Comparison of ENCODE assay signal across 8 cellular contexts in genomic region chr20:2840138-2840966, GRCh38. TPM values are rescaled to one million over a fixed set of nuclear protein-coding genes. Genes with fewer than 3 reads are reported as not detected.
DNase-seq lines count a peak whose midpoint lies in the region; ATAC-seq lines count a peak whose summit lies in the region.

A gene with protein sequence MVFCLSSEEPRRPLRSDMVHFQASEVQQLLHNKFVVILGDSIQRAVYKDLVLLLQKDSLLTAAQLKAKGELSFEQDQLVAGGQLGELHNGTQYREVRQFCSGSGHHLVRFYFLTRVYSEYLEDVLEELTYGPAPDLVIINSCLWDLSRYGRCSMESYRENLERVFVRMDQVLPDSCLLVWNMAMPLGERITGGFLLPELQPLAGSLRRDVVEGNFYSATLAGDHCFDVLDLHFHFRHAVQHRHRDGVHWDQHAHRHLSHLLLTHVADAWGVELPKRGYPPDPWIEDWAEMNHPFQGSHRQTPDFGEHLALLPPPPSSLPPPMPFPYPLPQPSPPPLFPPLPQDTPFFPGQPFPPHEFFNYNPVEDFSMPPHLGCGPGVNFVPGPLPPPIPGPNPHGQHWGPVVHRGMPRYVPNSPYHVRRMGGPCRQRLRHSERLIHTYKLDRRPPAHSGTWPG (minus strand): TSS chr20:2840655. CDS start chr20:2839912, 743 bp downstream.
TSS of gene VPS16 (plus strand) at chr20:2840745. CDS start at chr20:2840775, 30 bp downstream.

- peak within 1 kb of the TSS; percentile 76 to 78 for H3K27ac Mint-ChIP-seq in effector memory CD8-positive, alpha-beta T cell

- H3K4me1 ChIP-seq in mesenchymal stem cell (ENCODE audit: control insufficient read depth, insufficient read depth, low read depth, low read length) = peaks cover 15% of the 10 kb centered on the region

- peak; percentile 98 for ATAC-seq in GM19372 (IDR thresholded peaks at IDR 0.05; ENCODE audit: low read depth, unreplicated experiment)
- peak; percentile 94 for ATAC-seq in HG03521 (IDR thresholded peaks at IDR 0.05; ENCODE audit: unreplicated experiment)
- ATAC-seq in effector memory CD8-positive, alpha-beta T cell (replicated peaks) = peak; percentile 98

- no peaks in the 10 kb centered on the region for H3K9me3 Mint-ChIP-seq in effector memory CD8-positive, alpha-beta T cell

- peak within 1 kb of the TSS; percentile 66 for H3K27ac ChIP-seq in mesenchymal stem cell (ENCODE audit: low read length, poor library complexity, severe bottlenecking)

- H3K4me2 ChIP-seq in mesenchymal stem cell (ENCODE audit: low read length, poor library complexity, severe bottlenecking) = peak within 1 kb of the TSS; percentile 62

- H2AFZ ChIP-seq in mesenchymal stem cell (ENCODE audit: low read depth, low read length) = peak within 1 kb of the TSS; percentile 99

- H3K14ac ChIP-seq in mesenchymal stem cell (ENCODE audit: low read length in 2 of 2) = peak within 1 kb of the TSS in 1 of 2 experiments; percentile 63

- no peak within 1 kb of the TSS for H3K23ac ChIP-seq in mesenchymal stem cell (ENCODE audit: low read length in 2 of 2)

- peak within 1 kb of the TSS; percentile 76 to 87 for H3K4me3 Mint-ChIP-seq in effector memory CD8-positive, alpha-beta T cell

- H3K9me3 ChIP-seq in mesenchymal stem cell (ENCODE audit: control insufficient read depth, low read length) = no peaks in the 10 kb centered on the region

- H2AK5ac ChIP-seq in mesenchymal stem cell (ENCODE audit: low read length, severe bottlenecking) = peak within 1 kb of the TSS; percentile 65

- H4K91ac ChIP-seq in mesenchymal stem cell (ENCODE audit: low read length) = peak within 1 kb of the TSS; percentile 99

- 10% methylated on average over 86 of the region's 98 CpGs for WGBS in mesenchymal stem cell

- H3K27me3 ChIP-seq in mesenchymal stem cell (ENCODE audit: control insufficient read depth in 1 of 2, insufficient read depth in 1 of 2, low read length in 2 of 2) = no peaks in the 10 kb centered on the region

- H4K8ac ChIP-seq in mesenchymal stem cell (ENCODE audit: low read length) = peak within 1 kb of the TSS; percentile 100

- peak within 1 kb of the TSS; percentile 94 to 100 for H3K4ac ChIP-seq in mesenchymal stem cell (ENCODE audit: low read depth in 1 of 2, low read length in 2 of 2)

- DNase-seq in CD1c-positive myeloid dendritic cell (ENCODE audit: extremely low spot score) = peak; percentile 93
- peak; percentile 31 for DNase-seq in NK-92 (lab: John Stamatoyannopoulos, UW; ENCODE audit: unreplicated experiment)
- peak; percentile 98 for DNase-seq in activated CD8-positive, alpha-beta memory T cell treated with anti-CD3 and anti-CD28 coated beads for 24 hours
- peak; percentile 83 to 90 (median 88) for DNase-seq in effector memory CD8-positive, alpha-beta T cell
- DNase-seq in mesenchymal stem cell = peak; percentile 88
- DNase-seq in stimulated activated CD8-positive, alpha-beta memory T cell treated with anti-CD3 and anti-CD28 coated beads, Interleukin-12 subunit alpha, Interleukin-12 subunit beta, amount 100 ng/mL, for 4 hours (ENCODE audit: low read depth) = peak; percentile 85

- H3K18ac ChIP-seq in mesenchymal stem cell (ENCODE audit: low read depth in 1 of 2, low read length in 2 of 2) = peak within 1 kb of the TSS; percentile 95 to 100

- H2BK120ac ChIP-seq in mesenchymal stem cell (ENCODE audit: low read depth, low read length) = peak within 1 kb of the TSS; percentile 86

- peak within 1 kb of the TSS; percentile 81 for H2BK5ac ChIP-seq in mesenchymal stem cell (ENCODE audit: low read depth, low read length, poor library complexity, severe bottlenecking)

- peak within 1 kb of the TSS; percentile 92 for H3K9ac ChIP-seq in mesenchymal stem cell (ENCODE audit: low read length)

- H2BK15ac ChIP-seq in mesenchymal stem cell (ENCODE audit: low read depth, poor library complexity, severe bottlenecking) = peak within 1 kb of the TSS; percentile 93

- H3K27me3 Mint-ChIP-seq in effector memory CD8-positive, alpha-beta T cell = no peaks in the 10 kb centered on the region

- H3K79me1 ChIP-seq in mesenchymal stem cell (replicated peaks; ENCODE audit: low read length, poor library complexity, severe bottlenecking) = peaks cover 39% of the 10 kb centered on the region

- peak within 1 kb of the TSS; percentile 16 to 63 for H2BK12ac ChIP-seq in mesenchymal stem cell (ENCODE audit: low read length in 2 of 2)

- peaks cover 32 to 53% of the 10 kb centered on the region in 2 experiments for H3K36me3 ChIP-seq in mesenchymal stem cell (ENCODE audit: control insufficient read depth in 1 of 2, insufficient read depth in 2 of 2, low read depth in 1 of 2, low read length in 2 of 2)

- H3K4me3 ChIP-seq in mesenchymal stem cell (ENCODE audit: insufficient read depth in 1 of 2, low read depth in 1 of 2, low read length in 2 of 2) = peak within 1 kb of the TSS; percentile 88 to 92

- peaks cover 7% of the 10 kb centered on the region for H3K36me3 Mint-ChIP-seq in effector memory CD8-positive, alpha-beta T cell (ENCODE audit: insufficient read depth)

- H3K4me1 Mint-ChIP-seq in effector memory CD8-positive, alpha-beta T cell (ENCODE audit: low read depth in 2 of 2) = peaks cover 20 to 42% of the 10 kb centered on the region in 2 donors

RNA-seq across cellular contexts. Expression of the first gene that starts in this region (rescaled TPM):
- 44.6 TPM for polyA plus RNA-seq in mesenchymal stem cell (2013, experiment 1 of 2)
- 43.2 TPM for polyA plus RNA-seq in mesenchymal stem cell (2013, experiment 2 of 2)

RNA-seq across cellular contexts. Expression of gene VPS16, which starts in this region (rescaled TPM):
- polyA plus RNA-seq in mesenchymal stem cell (2013, experiment 1 of 2) = 25.8 TPM
- polyA plus RNA-seq in mesenchymal stem cell (2013, experiment 2 of 2) = 22.7 TPM

Comparison
In these comparisons a context has a peak if more than half of its experiments do, and no peak if none do; other contexts are left out.
1. Peak in every context shown above with its lines: DNase-seq, ATAC-seq, H3K4me3 ChIP-seq and H3K27ac ChIP-seq.
2. DNase-seq: peak in every context shown above with its lines; median percentile 98 in activated CD8-positive, alpha-beta memory T cell treated with anti-CD3 and anti-CD28 coated beads for 24 hours; 93 in CD1c-positive myeloid dendritic cell; 88 in effector memory CD8-positive, alpha-beta T cell; 88 in mesenchymal stem cell; 85 in stimulated activated CD8-positive, alpha-beta memory T cell treated with anti-CD3 and anti-CD28 coated beads, Interleukin-12 subunit alpha, Interleukin-12 subunit beta, amount 100 ng/mL, for 4 hours; 31 in NK-92.